ENCODE assay signal across 8 cellular contexts in genomic region chr6:145372671-145373123, GRCh38.
DNase-seq lines count a peak whose midpoint lies in the region; ATAC-seq, FAIRE-seq and TF ChIP-seq lines count a peak whose summit lies in the region.

No MANE protein-coding gene starts in this region.

- no peaks in the 10 kb centered on the region for H3K9me3 ChIP-seq in mesenchymal stem cell (ENCODE audit: control insufficient read depth, low read length)

- no peak overlapping the region for H3K14ac ChIP-seq in mesenchymal stem cell (ENCODE audit: low read length in 2 of 2)

- TF ChIP-seq CTCF in AG09309 (IDR thresholded peaks at IDR 0.05; ENCODE audit: control insufficient read depth, insufficient read depth, low read depth, low read length, missing control alignments) (no peak), mesothelial cell of epicardium (IDR thresholded peaks at IDR 0.05; ENCODE audit: unreplicated experiment) (no peak)

- peaks cover 7% of the 10 kb centered on the region for H3K9me3 Mint-ChIP-seq in mesothelial cell of epicardium

- H4K91ac ChIP-seq in mesenchymal stem cell (ENCODE audit: low read length): peak overlapping the region; percentile 31

- H2AK5ac ChIP-seq in mesenchymal stem cell (ENCODE audit: low read length, severe bottlenecking): no peak overlapping the region

- no peaks in the 10 kb centered on the region for H3K36me3 ChIP-seq in mesenchymal stem cell (ENCODE audit: control insufficient read depth in 1 of 2, insufficient read depth in 2 of 2, low read depth in 1 of 2, low read length in 2 of 2)

- H2BK120ac ChIP-seq in mesenchymal stem cell (ENCODE audit: low read depth, low read length): no peak overlapping the region

- H2BK5ac ChIP-seq in mesenchymal stem cell (ENCODE audit: low read depth, low read length, poor library complexity, severe bottlenecking): no peak overlapping the region

- peak; percentile 93 for FAIRE-seq in GM19239 (lab: Jason Lieb, UNC)

- no peak overlapping the region for H3K27ac ChIP-seq in mesenchymal stem cell (ENCODE audit: low read length, poor library complexity, severe bottlenecking)

- no peak overlapping the region for H3K4me2 ChIP-seq in mesenchymal stem cell (ENCODE audit: low read length, poor library complexity, severe bottlenecking)

- peak overlapping the region; percentile 5 for H2AFZ ChIP-seq in mesenchymal stem cell (ENCODE audit: low read depth, low read length)

- H3K4ac ChIP-seq in mesenchymal stem cell (ENCODE audit: low read depth in 1 of 2, low read length in 2 of 2): no peak overlapping the region

- H3K27me3 ChIP-seq in mesenchymal stem cell (ENCODE audit: control insufficient read depth in 1 of 2, insufficient read depth in 1 of 2, low read length in 2 of 2): no peaks in the 10 kb centered on the region

- peak overlapping the region in 1 of 2 experiments; percentile 21 for H2BK12ac ChIP-seq in mesenchymal stem cell (ENCODE audit: low read length in 2 of 2)

- peak; percentile 10 for DNase-seq in AG09309 (ENCODE audit: low read depth)
- peak; percentile 6 for DNase-seq in GM19239 (ENCODE audit: insufficient read length, low spot score)
- DNase-seq in amniotic epithelial cell (ENCODE audit: low read depth): peak; percentile 66
- DNase-seq in mesenchymal stem cell: peak; percentile 30
- no peak for DNase-seq in dedifferentiated amniotic fluid mesenchymal stem cell (ENCODE audit: extremely low spot score)
- no peak for DNase-seq in SIG-M5 treated with dmso at 0.1 percent for 504 hours (lab: John Stamatoyannopoulos, UW; ENCODE audit: unreplicated experiment)
- no peak for DNase-seq in mesothelial cell of epicardium (ENCODE audit: low spot score in 2 of 2, unreplicated experiment in 2 of 2)

- H3K4me1 Mint-ChIP-seq in mesothelial cell of epicardium: peaks cover 18% of the 10 kb centered on the region

- no peak overlapping the region for H3K23ac ChIP-seq in mesenchymal stem cell (ENCODE audit: low read length in 2 of 2)

- no peak overlapping the region for H3K4me3 Mint-ChIP-seq in mesothelial cell of epicardium

- H3K27me3 Mint-ChIP-seq in mesothelial cell of epicardium (ENCODE audit: low read depth): peaks cover 11% of the 10 kb centered on the region

- H4K8ac ChIP-seq in mesenchymal stem cell (ENCODE audit: low read length): peak overlapping the region; percentile 83

- peak overlapping the region; percentile 75 for H3K9ac ChIP-seq in mesenchymal stem cell (ENCODE audit: low read length)

- no peak overlapping the region for H2BK15ac ChIP-seq in mesenchymal stem cell (ENCODE audit: low read depth, poor library complexity, severe bottlenecking)

- no peak overlapping the region for H3K18ac ChIP-seq in mesenchymal stem cell (ENCODE audit: low read depth in 1 of 2, low read length in 2 of 2)

- no peak overlapping the region; the same call in 1 of the 2 replicates for H3K4me3 ChIP-seq in AG09309 (ENCODE audit: control insufficient read depth, low read depth, low read length)
- peak overlapping the region in 1 of 2 experiments; percentile 67 for H3K4me3 ChIP-seq in mesenchymal stem cell (ENCODE audit: insufficient read depth in 1 of 2, low read depth in 1 of 2, low read length in 2 of 2)

- no peaks in the 10 kb centered on the region for H3K36me3 Mint-ChIP-seq in mesothelial cell of epicardium

- WGBS in mesenchymal stem cell: 75% methylated on average over 3 of the region's 4 CpGs

- no peak overlapping the region for H3K27ac Mint-ChIP-seq in mesothelial cell of epicardium

- ATAC-seq in HG03135 (IDR thresholded peaks at IDR 0.05; ENCODE audit: unreplicated experiment): peak; percentile 98

- no peaks in the 10 kb centered on the region for H3K79me1 ChIP-seq in mesenchymal stem cell (replicated peaks; ENCODE audit: low read length, poor library complexity, severe bottlenecking)

- no peaks in the 10 kb centered on the region for H3K4me1 ChIP-seq in mesenchymal stem cell (ENCODE audit: control insufficient read depth, insufficient read depth, low read depth, low read length)

Comparison
In these comparisons a context has a peak if more than half of its experiments do, and no peak if none do; other contexts are left out.
1. DNase-seq: peak in AG09309 (single experiment), GM19239 (single experiment), amniotic epithelial cell (single experiment) and mesenchymal stem cell (single experiment); none in dedifferentiated amniotic fluid mesenchymal stem cell (single experiment), SIG-M5 treated with dmso at 0.1 percent for 504 hours (single experiment) and mesothelial cell of epicardium (0 of 2).